ENCODE assay signal across 16 cellular contexts in the genomic region with DNA sequence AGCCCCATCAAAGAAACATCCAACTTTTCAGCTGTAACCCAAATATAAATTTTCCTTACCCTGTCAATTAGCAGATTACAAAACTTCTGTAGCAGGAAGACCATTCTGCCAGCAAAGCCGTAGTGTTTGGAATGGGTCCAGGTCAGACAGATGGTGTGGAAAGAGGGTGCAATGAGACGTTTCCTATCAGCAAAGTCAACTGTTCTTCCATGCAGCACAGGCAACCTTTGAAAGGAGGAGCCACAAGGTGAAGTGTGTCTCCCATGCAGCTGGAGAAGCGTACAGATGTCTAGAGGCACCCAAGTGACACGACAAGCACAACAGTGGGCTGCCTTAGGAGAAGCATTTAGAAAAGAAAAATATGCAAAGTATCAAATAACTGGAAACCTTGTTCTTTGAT.
DNase-seq lines count a peak whose midpoint lies in the region; ATAC-seq and TF ChIP-seq lines count a peak whose summit lies in the region.
"Had no signal": no experiment of that assay in that cellular context is flagged by ENCODE, and none has a peak within 500 bp of the region (broad histone marks: within the 10 kb centered on the region; RNA-seq: fewer than 3 reads in every experiment).

No MANE protein-coding gene starts in this region.

- intact Hi-C loops in natural killer cell (cut with micrococcal nuclease) = loop anchor here (10.0 kb wide), 1 partner anchor 193 kb away; no protein-coding TSS in a partner anchor

- H3K4me1 Mint-ChIP-seq in type B pancreatic cell (ENCODE audit: unreplicated experiment) = peaks cover 5% of the 10 kb centered on the region
- peaks cover 10 to 11% of the 10 kb centered on the region in 2 donors for H3K4me1 Mint-ChIP-seq in natural killer cell

- no peak for ATAC-seq in GM19395 (IDR thresholded peaks at IDR 0.05; ENCODE audit: unreplicated experiment)
- no peak for ATAC-seq in GM21619 (IDR thresholded peaks at IDR 0.05; ENCODE audit: unreplicated experiment)
- no peak for ATAC-seq in natural killer cell

- H3K27me3 Mint-ChIP-seq in type B pancreatic cell (no peaks in the 10 kb centered on the region), natural killer cell (ENCODE audit: low read depth in 2 of 2) (peaks cover 8 to 43% of the 10 kb centered on the region in 2 donors)

- TF ChIP-seq CTCF in type B pancreatic cell (conservative IDR thresholded peaks at IDR 0.05) (no peak), natural killer cell (IDR thresholded peaks at IDR 0.05) (no peak)

- H3K4me3 Mint-ChIP-seq in type B pancreatic cell (no peak overlapping the region), natural killer cell (no peak overlapping the region)

- no peaks in the 10 kb centered on the region for H3K36me3 Mint-ChIP-seq in type B pancreatic cell
- H3K36me3 Mint-ChIP-seq in natural killer cell = no peaks in the 10 kb centered on the region
- H3K36me3 Mint-ChIP-seq: brain had no signal

- H3K27ac Mint-ChIP-seq in type B pancreatic cell = no peak overlapping the region
- no peak overlapping the region for H3K27ac Mint-ChIP-seq in natural killer cell

- DNase-seq in DMS53 (lab: John Stamatoyannopoulos, UW) (peak; percentile 83), NCI-H1105 (lab: John Stamatoyannopoulos, UW) (peak; percentile 85), SKM-1 (lab: John Stamatoyannopoulos, UW; ENCODE audit: unreplicated experiment) (peak; percentile 7), iris pigment epithelial cell (ENCODE audit: low read depth) (peak; percentile 58), type B pancreatic cell (ENCODE audit: extremely low spot score, unreplicated experiment) (no peak), natural killer cell (no peak)
- DNase-seq: activated CD8-positive, alpha-beta memory T cell treated with anti-CD3 and anti-CD28 coated beads, Interleukin-2, amount 50 U/mL, for 48 hours; DND-41; GM23248; mesendoderm; NCI-H1436; T-helper 2 cell; upper lobe of left lung had no signal

- H3K9me3 Mint-ChIP-seq in type B pancreatic cell (peaks cover 6% of the 10 kb centered on the region), natural killer cell (no peaks in the 10 kb centered on the region)

Comparison
In these comparisons a context has a peak if more than half of its experiments do, and no peak if none do; other contexts are left out.
1. DNase-seq: peak in DMS53 (single experiment), NCI-H1105 (single experiment), SKM-1 (single experiment) and iris pigment epithelial cell (single experiment); none in type B pancreatic cell (single experiment) and natural killer cell (single experiment).